Comparison of ENCODE assay signal across 2 cellular contexts in genomic region chr19:1243768-1244692, GRCh38.
TF ChIP-seq lines count a peak whose summit lies in the region.

No MANE protein-coding gene starts in this region.

TF ChIP-seq in IMR-90, 13 proteins besides CTCF, POLR2A, EP300 and RAD21:
- TF ChIP-seq NFE2L2 (IDR thresholded peaks at IDR 0.05; ENCODE audit: low read depth, low read length) (no peak), CHD1 (IDR thresholded peaks at IDR 0.05; ENCODE audit: low read depth, low read length) (no peak), CEBPB (IDR thresholded peaks at IDR 0.05; ENCODE audit: low read depth, low read length) (peak; percentile 89), USF2 (IDR thresholded peaks at IDR 0.05; ENCODE audit: low read depth, low read length) (no peak), RFX5 (IDR thresholded peaks at IDR 0.05; ENCODE audit: low read depth, low read length) (no peak), FOS (IDR thresholded peaks at IDR 0.05; ENCODE audit: low read depth, low read length) (no peak), RCOR1 (IDR thresholded peaks at IDR 0.05; ENCODE audit: insufficient replicate concordance, low read length) (no peak), BHLHE40 (IDR thresholded peaks at IDR 0.05; ENCODE audit: low read depth, low read length) (no peak), MXI1 (IDR thresholded peaks at IDR 0.05; ENCODE audit: borderline replicate concordance, low read depth, low read length) (0 out of 2 replicates have a peak, but pooled peaks have one; percentile 9), ELK1 (IDR thresholded peaks at IDR 0.05; ENCODE audit: borderline replicate concordance, low read depth, low read length) (no peak), MAZ (IDR thresholded peaks at IDR 0.05; ENCODE audit: borderline replicate concordance, low read depth, low read length) (0 out of 2 replicates have a peak, but pooled peaks have one; percentile 26), MAFK (IDR thresholded peaks at IDR 0.05; ENCODE audit: low read depth, low read length) (no peak), SMC3 (IDR thresholded peaks at IDR 0.05; ENCODE audit: low read depth, low read length) (peak; percentile 73)

TF ChIP-seq in SK-N-SH treated with all-trans-retinoic acid at 6 μM for 48 hours, 23 proteins besides CTCF, POLR2A, EP300 and RAD21:
- no peak for TF ChIP-seq TCF4 (CRISPR knock-in tag; IDR thresholded peaks at IDR 0.05; ENCODE audit: borderline replicate concordance)
- no peak for TF ChIP-seq GLIS3 (CRISPR knock-in tag; IDR thresholded peaks at IDR 0.05)
- TF ChIP-seq BACH2 (CRISPR knock-in tag; IDR thresholded peaks at IDR 0.05; ENCODE audit: borderline replicate concordance), result no peak
- TF ChIP-seq OSR1 (CRISPR knock-in tag; IDR thresholded peaks at IDR 0.05), result no peak
- TF ChIP-seq ZFP3 (CRISPR knock-in tag; IDR thresholded peaks at IDR 0.05), result no peak
- no peak for TF ChIP-seq PPARA (CRISPR knock-in tag; IDR thresholded peaks at IDR 0.05; ENCODE audit: borderline replicate concordance)
- TF ChIP-seq RARB (CRISPR knock-in tag; IDR thresholded peaks at IDR 0.05), result no peak
- TF ChIP-seq PATZ1 (CRISPR knock-in tag; IDR thresholded peaks at IDR 0.05; ENCODE audit: borderline replicate concordance), result no peak
- TF ChIP-seq ZFP30 (CRISPR knock-in tag; IDR thresholded peaks at IDR 0.05), result no peak
- TF ChIP-seq CSRNP3 (CRISPR knock-in tag; IDR thresholded peaks at IDR 0.05), result no peak
- TF ChIP-seq ISL1 (CRISPR knock-in tag; IDR thresholded peaks at IDR 0.05), result no peak
- no peak for TF ChIP-seq ARNTL (CRISPR knock-in tag; IDR thresholded peaks at IDR 0.05; ENCODE audit: borderline replicate concordance, low read depth)
- TF ChIP-seq ZNF70 (CRISPR knock-in tag; IDR thresholded peaks at IDR 0.05), result no peak
